In genomic region chr20:31682352-31682751, GRCh38 we compare ENCODE assay signal across 1 cellular context.
TF ChIP-seq lines count a peak whose summit lies in the region.

No MANE protein-coding gene starts in this region.

TF ChIP-seq in HepG2, 621 proteins besides CTCF, POLR2A, EP300 and RAD21 (continued from another document):
- TF ChIP-seq, protein P1, sequence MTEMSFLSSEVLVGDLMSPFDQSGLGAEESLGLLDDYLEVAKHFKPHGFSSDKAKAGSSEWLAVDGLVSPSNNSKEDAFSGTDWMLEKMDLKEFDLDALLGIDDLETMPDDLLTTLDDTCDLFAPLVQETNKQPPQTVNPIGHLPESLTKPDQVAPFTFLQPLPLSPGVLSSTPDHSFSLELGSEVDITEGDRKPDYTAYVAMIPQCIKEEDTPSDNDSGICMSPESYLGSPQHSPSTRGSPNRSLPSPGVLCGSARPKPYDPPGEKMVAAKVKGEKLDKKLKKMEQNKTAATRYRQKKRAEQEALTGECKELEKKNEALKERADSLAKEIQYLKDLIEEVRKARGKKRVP (CRISPR knock-in tag; IDR thresholded peaks at IDR 0.05), result no peak
- no peak for TF ChIP-seq LCORL (IDR thresholded peaks at IDR 0.05)
- TF ChIP-seq LCORL (CRISPR knock-in tag; IDR thresholded peaks at IDR 0.05), result no peak
- no peak for TF ChIP-seq ZNF160 (CRISPR knock-in tag; IDR thresholded peaks at IDR 0.05)
- no peak for TF ChIP-seq NBN (conservative IDR thresholded peaks at IDR 0.05)
- no peak for TF ChIP-seq ZNF562 (CRISPR knock-in tag; IDR thresholded peaks at IDR 0.05; ENCODE audit: borderline replicate concordance)
- TF ChIP-seq, protein P2, sequence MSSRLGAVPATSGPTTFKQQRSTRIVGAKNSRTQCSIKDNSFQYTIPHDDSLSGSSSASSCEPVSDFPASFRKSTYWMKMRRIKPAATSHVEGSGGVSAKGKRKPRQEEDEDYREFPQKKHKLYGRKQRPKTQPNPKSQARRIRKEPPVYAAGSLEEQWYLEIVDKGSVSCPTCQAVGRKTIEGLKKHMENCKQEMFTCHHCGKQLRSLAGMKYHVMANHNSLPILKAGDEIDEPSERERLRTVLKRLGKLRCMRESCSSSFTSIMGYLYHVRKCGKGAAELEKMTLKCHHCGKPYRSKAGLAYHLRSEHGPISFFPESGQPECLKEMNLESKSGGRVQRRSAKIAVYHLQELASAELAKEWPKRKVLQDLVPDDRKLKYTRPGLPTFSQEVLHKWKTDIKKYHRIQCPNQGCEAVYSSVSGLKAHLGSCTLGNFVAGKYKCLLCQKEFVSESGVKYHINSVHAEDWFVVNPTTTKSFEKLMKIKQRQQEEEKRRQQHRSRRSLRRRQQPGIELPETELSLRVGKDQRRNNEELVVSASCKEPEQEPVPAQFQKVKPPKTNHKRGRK (CRISPR knock-in tag; IDR thresholded peaks at IDR 0.05), result no peak
- TF ChIP-seq, protein P3, sequence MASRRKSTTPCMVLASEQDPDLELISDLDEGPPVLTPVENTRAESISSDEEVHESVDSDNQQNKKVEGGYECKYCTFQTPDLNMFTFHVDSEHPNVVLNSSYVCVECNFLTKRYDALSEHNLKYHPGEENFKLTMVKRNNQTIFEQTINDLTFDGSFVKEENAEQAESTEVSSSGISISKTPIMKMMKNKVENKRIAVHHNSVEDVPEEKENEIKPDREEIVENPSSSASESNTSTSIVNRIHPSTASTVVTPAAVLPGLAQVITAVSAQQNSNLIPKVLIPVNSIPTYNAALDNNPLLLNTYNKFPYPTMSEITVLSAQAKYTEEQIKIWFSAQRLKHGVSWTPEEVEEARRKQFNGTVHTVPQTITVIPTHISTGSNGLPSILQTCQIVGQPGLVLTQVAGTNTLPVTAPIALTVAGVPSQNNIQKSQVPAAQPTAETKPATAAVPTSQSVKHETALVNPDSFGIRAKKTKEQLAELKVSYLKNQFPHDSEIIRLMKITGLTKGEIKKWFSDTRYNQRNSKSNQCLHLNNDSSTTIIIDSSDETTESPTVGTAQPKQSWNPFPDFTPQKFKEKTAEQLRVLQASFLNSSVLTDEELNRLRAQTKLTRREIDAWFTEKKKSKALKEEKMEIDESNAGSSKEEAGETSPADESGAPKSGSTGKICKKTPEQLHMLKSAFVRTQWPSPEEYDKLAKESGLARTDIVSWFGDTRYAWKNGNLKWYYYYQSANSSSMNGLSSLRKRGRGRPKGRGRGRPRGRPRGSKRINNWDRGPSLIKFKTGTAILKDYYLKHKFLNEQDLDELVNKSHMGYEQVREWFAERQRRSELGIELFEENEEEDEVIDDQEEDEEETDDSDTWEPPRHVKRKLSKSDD (CRISPR knock-in tag; IDR thresholded peaks at IDR 0.05; ENCODE audit: low read depth), result no peak
